ENCODE assay signal across 10 cellular contexts in the genomic region with DNA sequence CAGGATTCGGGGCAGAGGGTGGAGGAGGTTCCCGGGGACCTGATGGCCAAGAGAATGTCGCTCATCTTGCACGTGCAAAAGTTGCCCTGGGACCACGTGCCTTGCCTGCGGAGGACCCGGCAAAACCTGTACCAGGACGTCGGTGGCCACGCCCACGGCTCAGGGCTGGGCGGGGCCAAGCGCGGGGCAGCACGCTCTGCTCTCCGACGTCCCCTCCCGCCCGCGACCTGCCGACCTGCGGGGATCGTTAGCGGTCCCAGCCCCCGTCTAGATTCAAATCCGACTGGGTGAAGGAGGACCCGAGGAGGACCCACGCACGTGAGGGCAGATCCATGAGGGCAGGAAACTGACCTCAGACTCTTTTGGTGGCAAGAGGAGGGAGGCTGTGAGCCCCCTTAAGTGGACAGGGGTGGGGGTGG. TPM values are rescaled to one million over a fixed set of nuclear protein-coding genes. Genes with fewer than 3 reads are reported as not detected.
DNase-seq lines count a peak whose midpoint lies in the region; ATAC-seq and TF ChIP-seq lines count a peak whose summit lies in the region.
"Had no signal": no experiment of that assay in that cellular context is flagged by ENCODE, and none has a peak within 500 bp of the region (broad histone marks: within the 10 kb centered on the region; RNA-seq: fewer than 3 reads in every experiment).

A gene with protein sequence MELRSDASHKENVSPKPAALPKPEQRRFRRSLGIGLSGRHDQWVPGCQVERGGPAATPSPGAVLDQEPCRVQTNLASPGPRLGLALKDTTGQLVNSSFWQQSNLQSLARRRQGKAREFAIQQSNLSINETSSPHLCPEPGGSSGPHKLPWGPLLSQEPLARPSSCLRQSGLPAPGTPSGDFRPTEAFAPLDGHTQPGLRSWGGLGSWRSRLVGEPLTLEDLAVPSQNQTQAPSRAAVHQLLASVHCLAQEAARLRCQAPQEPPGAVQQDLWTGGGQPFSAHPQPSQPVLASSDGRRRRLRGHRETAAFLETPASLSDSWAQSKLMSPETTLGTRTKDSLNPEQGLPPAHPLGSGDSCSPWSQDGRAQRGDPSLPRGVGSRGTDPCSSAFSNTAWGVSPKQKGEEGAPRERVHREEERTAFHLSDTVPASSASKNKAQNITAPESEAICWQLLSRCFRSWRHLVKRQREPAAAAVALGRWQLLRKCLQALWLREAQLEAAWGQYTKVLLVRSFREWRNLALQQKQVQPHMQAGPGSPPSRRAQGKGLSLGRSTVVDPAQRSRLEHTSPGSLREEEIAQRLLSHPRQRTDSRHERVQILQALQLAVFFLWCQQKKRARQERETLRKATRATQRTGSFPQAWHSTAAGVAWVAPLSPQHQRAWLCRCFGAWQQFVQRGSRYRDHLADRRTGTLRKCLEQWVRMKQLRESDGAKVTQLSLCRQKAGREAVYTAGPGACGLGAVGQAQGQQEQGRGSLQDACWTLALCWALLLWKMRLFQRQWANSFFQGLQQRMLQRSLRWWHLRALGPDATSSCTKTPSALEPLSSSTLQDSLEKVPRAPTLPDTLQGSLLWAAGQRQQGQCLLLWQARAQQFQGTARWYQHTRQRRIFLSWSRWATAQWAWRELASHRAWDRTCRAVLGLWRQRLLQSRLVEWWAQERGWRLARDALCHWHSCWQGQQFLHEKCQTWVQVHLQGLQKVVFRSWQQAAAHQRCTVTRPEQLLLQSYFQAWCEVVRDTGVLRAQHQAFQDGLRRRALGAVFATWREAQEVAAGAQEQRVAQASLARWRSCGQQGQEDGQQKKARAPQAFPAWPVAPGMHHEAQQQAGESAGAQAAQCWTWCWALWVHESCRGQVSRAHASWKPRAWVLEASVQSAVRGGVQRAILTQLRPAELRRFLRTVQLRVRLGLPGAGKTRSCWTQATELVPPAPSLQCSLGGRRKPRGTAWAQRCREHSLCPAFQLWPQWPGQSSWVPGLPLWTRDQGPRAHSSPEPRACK (N-terminal part only) (plus strand): TSS at position 206 of the 419 bp plus-strand sequence. CDS start 2,208 bp downstream, outside the sequence.

- peak; percentile 33 for DNase-seq in LoVo (ENCODE audit: low spot score)
- peak; percentile 54 for DNase-seq in activated naive CD8-positive, alpha-beta T cell treated with anti-CD3 and anti-CD28 coated beads for 36 hours
- DNase-seq in naive thymus-derived CD8-positive, alpha-beta T cell = peak in 5 of 10 donors; percentile 7 to 45 (median 31)
- DNase-seq in SJCRH30 = no peak
- no peak for DNase-seq in sigmoid colon
- DNase-seq: occipital lobe had no signal

- intact Hi-C loops in sigmoid colon (cut with DNase I) = no loop called here

- peaks cover 25% of the 10 kb centered on the region for H3K27me3 Mint-ChIP-seq in activated naive CD8-positive, alpha-beta T cell treated with anti-CD3 and anti-CD28 coated beads for 36 hours
- H3K27me3 Mint-ChIP-seq in naive thymus-derived CD8-positive, alpha-beta T cell = peaks cover 4 to 31% (median 24%) of the 10 kb centered on the region in 5 donors

- H3K4me3 Mint-ChIP-seq in activated naive CD8-positive, alpha-beta T cell treated with anti-CD3 and anti-CD28 coated beads for 36 hours = no peak within 1 kb of the TSS
- peak within 1 kb of the TSS in 8 of 10 donors; percentile 12 to 69 (median 30) for H3K4me3 Mint-ChIP-seq in naive thymus-derived CD8-positive, alpha-beta T cell

- H3K4me1 ChIP-seq in BLaER1 treated with 17β-estradiol and CSF1 and Interleukin-3, amounts not matched to agents 10 nM and 100 nM = peaks cover 0 to 10% (median 0%) of the 10 kb centered on the region in 10 experiments; a peak in 1 of 20 replicates
- no peaks in the 10 kb centered on the region for H3K4me1 ChIP-seq in SJCRH30
- peaks cover 0 to 6% (median 3%) of the 10 kb centered on the region in 4 donors for H3K4me1 ChIP-seq in sigmoid colon

- ATAC-seq in naive thymus-derived CD8-positive, alpha-beta T cell = peak; percentile 69 to 83
- ATAC-seq in HG03460 (IDR thresholded peaks at IDR 0.05; ENCODE audit: unreplicated experiment) (no peak), GM18520 (IDR thresholded peaks at IDR 0.05; ENCODE audit: unreplicated experiment) (no peak)

- TF ChIP-seq EP300 in sigmoid colon (IDR thresholded peaks at IDR 0.05) = no peak

- H3K36me3 Mint-ChIP-seq in activated naive CD8-positive, alpha-beta T cell treated with anti-CD3 and anti-CD28 coated beads for 36 hours = no peaks in the 10 kb centered on the region
- no peaks in the 10 kb centered on the region for H3K36me3 Mint-ChIP-seq in naive thymus-derived CD8-positive, alpha-beta T cell

- H3K4me1 Mint-ChIP-seq in activated naive CD8-positive, alpha-beta T cell treated with anti-CD3 and anti-CD28 coated beads for 36 hours = no peaks in the 10 kb centered on the region
- H3K4me1 Mint-ChIP-seq in naive thymus-derived CD8-positive, alpha-beta T cell = peaks cover 0 to 17% (median 10%) of the 10 kb centered on the region in 4 donors

- POLR2A ChIA-PET in naive thymus-derived CD8-positive, alpha-beta T cell (lab: Charles Lee) = no interaction called here

- no peaks in the 10 kb centered on the region for H3K9me3 ChIP-seq in BLaER1 treated with 17β-estradiol and CSF1 and Interleukin-3, amounts not matched to agents 10 nM and 100 nM (replicated peaks in 1 of 11)
- H3K9me3 ChIP-seq in SJCRH30 (replicated peaks) (no peaks in the 10 kb centered on the region), sigmoid colon (no peaks in the 10 kb centered on the region)

- no peaks in the 10 kb centered on the region for H3K36me3 ChIP-seq in BLaER1 treated with 17β-estradiol and CSF1 and Interleukin-3, amounts not matched to agents 10 nM and 100 nM
- H3K36me3 ChIP-seq in SJCRH30 (no peaks in the 10 kb centered on the region), sigmoid colon (no peaks in the 10 kb centered on the region)

- H4K20me1 ChIP-seq in BLaER1 treated with 17β-estradiol and CSF1 and Interleukin-3, amounts not matched to agents 10 nM and 100 nM = no peaks in the 10 kb centered on the region; a peak in 1 of 22 replicates

- peak within 1 kb of the TSS; percentile 22 to 61 (median 46); a peak in 18 of 22 replicates for H3K4me2 ChIP-seq in BLaER1 treated with 17β-estradiol and CSF1 and Interleukin-3, amounts not matched to agents 10 nM and 100 nM

- no peak within 1 kb of the TSS; a peak in 3 of 22 replicates for H3K9ac ChIP-seq in BLaER1 treated with 17β-estradiol and CSF1 and Interleukin-3, amounts not matched to agents 10 nM and 100 nM

- no peak within 1 kb of the TSS for H3K27ac Mint-ChIP-seq in activated naive CD8-positive, alpha-beta T cell treated with anti-CD3 and anti-CD28 coated beads for 36 hours
- H3K27ac Mint-ChIP-seq in naive thymus-derived CD8-positive, alpha-beta T cell = peak within 1 kb of the TSS in 3 of 10 donors; percentile 16 to 85 (median 78)

- no peak within 1 kb of the TSS for H3K27ac ChIP-seq in BLaER1 treated with 17β-estradiol and CSF1 and Interleukin-3, amounts not matched to agents 10 nM and 100 nM
- H3K27ac ChIP-seq in SJCRH30 (no peak within 1 kb of the TSS), sigmoid colon (no peak within 1 kb of the TSS)

- no peak for TF ChIP-seq POLR2A in sigmoid colon (IDR thresholded peaks at IDR 0.05)

- no peak within 1 kb of the TSS for H3K4me3 ChIP-seq in BLaER1 treated with 17β-estradiol and CSF1 and Interleukin-3, amounts not matched to agents 10 nM and 100 nM
- no peak within 1 kb of the TSS for H3K4me3 ChIP-seq in SJCRH30
- no peak within 1 kb of the TSS for H3K4me3 ChIP-seq in sigmoid colon

- WGBS in sigmoid colon, 2 donors = 7% methylated on average over 29 of the region's 29 CpGs

- TF ChIP-seq CTCF in sigmoid colon (IDR thresholded peaks at IDR 0.05) = no peak

- peaks cover 0 to 13% (median 9%) of the 10 kb centered on the region in 11 experiments; a peak in 16 of 22 replicates for H3K27me3 ChIP-seq in BLaER1 treated with 17β-estradiol and CSF1 and Interleukin-3, amounts not matched to agents 10 nM and 100 nM
- peaks cover 11% of the 10 kb centered on the region; the same call in 1 of the 2 replicates for H3K27me3 ChIP-seq in SJCRH30
- H3K27me3 ChIP-seq in sigmoid colon = peaks cover 15 to 51% (median 16%) of the 10 kb centered on the region in 3 donors

- no peaks in the 10 kb centered on the region for H3K9me3 Mint-ChIP-seq in activated naive CD8-positive, alpha-beta T cell treated with anti-CD3 and anti-CD28 coated beads for 36 hours
- no peaks in the 10 kb centered on the region for H3K9me3 Mint-ChIP-seq in naive thymus-derived CD8-positive, alpha-beta T cell

RNA-seq across cellular contexts. Expression of the gene that starts here (rescaled TPM):
- not detected for total RNA-seq in activated naive CD8-positive, alpha-beta T cell treated with anti-CD3 and anti-CD28 coated beads for 36 hours
- not detected for total RNA-seq in naive thymus-derived CD8-positive, alpha-beta T cell
- not detected for polyA plus RNA-seq in naive thymus-derived CD8-positive, alpha-beta T cell
- total RNA-seq in SJCRH30 (2014; rRNA removed; shearing (Covaris generic)) = not detected in 2 replicates
- 1 to 10 TPM in 2 of 4 donors, under 1 TPM in 1, not detected in 1; 0.66 to 1.8 (median 1.1) TPM for total RNA-seq in sigmoid colon
- polyA plus RNA-seq in sigmoid colon = 1 to 10 TPM; 1.6 to 2.4 (median 2.2) TPM
- total RNA-seq: HT1080, occipital lobe had no signal

Comparison
In these comparisons a context has a peak if more than half of its experiments do, and no peak if none do; other contexts are left out.
1. Peak in DNase-seq in activated naive CD8-positive, alpha-beta T cell treated with anti-CD3 and anti-CD28 coated beads for 36 hours; RNA of the gene not detected or under 1 TPM.
2. Peak in ATAC-seq in naive thymus-derived CD8-positive, alpha-beta T cell; RNA of the gene not detected or under 1 TPM.